9 cellular contexts compared by ENCODE assay signal in genomic region chr19:13011653-13012389, GRCh38. TPM values are rescaled to one million over a fixed set of nuclear protein-coding genes. Genes with fewer than 3 reads are reported as not detected.
DNase-seq lines count a peak whose midpoint lies in the region; TF ChIP-seq lines count a peak whose summit lies in the region.
"Had no signal": no experiment of that assay in that cellular context is flagged by ENCODE, and none has a peak within 500 bp of the region (broad histone marks: within the 10 kb centered on the region; RNA-seq: fewer than 3 reads in every experiment).

No MANE protein-coding gene starts in this region.

- WGBS in prostate gland: 34% methylated on average over 54 of the region's 54 CpGs

- TF ChIP-seq CTCF in coronary artery (IDR thresholded peaks at IDR 0.05) (no peak), prostate gland (IDR thresholded peaks at IDR 0.05) (no peak)

- H3K27me3 ChIP-seq in prostate gland (replicated peaks; ENCODE audit: insufficient read depth): no peaks in the 10 kb centered on the region

- no peaks in the 10 kb centered on the region for H3K9me3 ChIP-seq in prostate gland

- peak; percentile 40 for DNase-seq in stimulated activated CD4-positive, alpha-beta T cell treated with anti-CD3 and anti-CD28 coated beads, Interleukin-1b, Interleukin-23, amount 100 ng/mL, for 48 hours
- DNase-seq in stimulated activated CD4-positive, alpha-beta T cell treated with anti-CD3 and anti-CD28 coated beads, Interleukin-4, amount 100 ng/mL, for 24 hours: no peak
- DNase-seq in coronary artery (ENCODE audit: low spot score): no peak
- DNase-seq in prostate gland (ENCODE audit: low spot score): no peak
- no peak for DNase-seq in HK-2 (ENCODE audit: unreplicated experiment)
- no peak for DNase-seq in SHP77 treated with DMSO at 0.1 percent for 48 hours (lab: John Stamatoyannopoulos, UW)
- no peak for DNase-seq in NCI-H2081 treated with DMSO at 0.1 percent for 48 hours (lab: John Stamatoyannopoulos, UW)
- DNase-seq in NCI-H82 (lab: John Stamatoyannopoulos, UW): no peak
- DNase-seq: NCI-H510A treated with DMSO at 0.1 percent for 48 hours had no signal

- peak overlapping the region; percentile 62 for H3K4me3 ChIP-seq in coronary artery
- H3K4me3 ChIP-seq in prostate gland: peak overlapping the region; percentile 29 to 41

- TF ChIP-seq POLR2A in prostate gland (IDR thresholded peaks at IDR 0.05): no peak

- intact Hi-C loops in prostate gland (cut with DNase I): no loop called here

- H3K36me3 ChIP-seq in prostate gland: no peaks in the 10 kb centered on the region

- peaks cover 50% of the 10 kb centered on the region for H3K4me1 ChIP-seq in prostate gland (replicated peaks)

- peak overlapping the region; percentile 76 to 87 for H3K27ac ChIP-seq in coronary artery
- peak overlapping the region; percentile 96 to 97 for H3K27ac ChIP-seq in prostate gland

RNA-seq across cellular contexts. Expression of gene NFIX, which starts 16.5 kb away (rescaled TPM):
- total RNA-seq in prostate gland: 100 to 1,000 TPM; 185 to 286 TPM

RNA-seq across cellular contexts. Expression of gene DAND5, which starts 42.4 kb away (rescaled TPM):
- 1 to 10 TPM in 1 of 2 donors, not detected in 1; 1.8 TPM for total RNA-seq in prostate gland

RNA-seq across cellular contexts. Expression of gene GADD45GIP1, which starts 54.8 kb away (rescaled TPM):
- total RNA-seq in prostate gland: 10 to 100 TPM; 29.9 to 58.7 TPM
